In genomic region chr6:35298625-35299140, GRCh38 we compare ENCODE assay signal across 1 cellular context.
TF ChIP-seq lines count a peak whose summit lies in the region.

No MANE protein-coding gene starts in this region.

TF ChIP-seq in GM12878, 131 proteins besides CTCF, POLR2A, EP300 and RAD21:
- TF ChIP-seq ZNF687 (IDR thresholded peaks at IDR 0.05) (0 out of 2 replicates have a peak, but pooled peaks have one; percentile 26), LARP7 (IDR thresholded peaks at IDR 0.05) (0 out of 2 replicates have a peak, but pooled peaks have one; percentile 24), SREBF1 (IDR thresholded peaks at IDR 0.05; ENCODE audit: low read length) (no peak), FOXK2 (IDR thresholded peaks at IDR 0.05) (no peak), ZNF384 (IDR thresholded peaks at IDR 0.05; ENCODE audit: borderline replicate concordance, low read depth, low read length) (no peak)
